ENCODE assay signal across 13 cellular contexts in the genomic region with DNA sequence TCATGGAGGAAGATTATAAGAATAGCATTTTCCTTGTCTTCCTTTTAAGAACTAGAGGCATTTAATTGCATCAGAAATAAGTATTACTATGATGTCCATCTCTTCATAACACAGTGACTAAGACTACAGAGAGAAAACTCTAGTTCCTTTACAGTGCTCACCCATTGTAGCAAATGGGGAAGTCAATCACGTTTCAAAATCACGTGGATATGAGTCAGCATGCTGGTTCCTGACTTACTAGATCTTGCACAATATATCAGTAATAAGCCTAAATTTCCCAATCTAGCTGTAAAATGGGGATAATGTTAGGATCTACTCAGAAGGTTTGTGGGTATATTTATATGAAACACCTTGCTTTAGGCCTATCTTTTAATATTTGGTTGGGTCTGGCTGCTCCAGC.
DNase-seq lines count a peak whose midpoint lies in the region; ATAC-seq and TF ChIP-seq lines count a peak whose summit lies in the region.
"Had no signal": no experiment of that assay in that cellular context is flagged by ENCODE, and none has a peak within 500 bp of the region (broad histone marks: within the 10 kb centered on the region; RNA-seq: fewer than 3 reads in every experiment).

No MANE protein-coding gene starts in this region.

- no peak overlapping the region for H3K27ac Mint-ChIP-seq in endothelial cell (ENCODE audit: unreplicated experiment)
- H3K27ac Mint-ChIP-seq: CD8-positive, alpha-beta memory T cell had no signal

- no peaks in the 10 kb centered on the region for H3K9me3 Mint-ChIP-seq in endothelial cell (ENCODE audit: unreplicated experiment)

- TF ChIP-seq CTCF in endothelial cell (IDR thresholded peaks at IDR 0.05; ENCODE audit: unreplicated experiment), result no peak

- no peaks in the 10 kb centered on the region for H3K36me3 Mint-ChIP-seq in endothelial cell (ENCODE audit: low read depth, unreplicated experiment)

- no peak overlapping the region for H3K4me3 Mint-ChIP-seq in endothelial cell (ENCODE audit: unreplicated experiment)
- H3K4me3 Mint-ChIP-seq: CD8-positive, alpha-beta memory T cell had no signal

- DNase-seq in COLO829 (ENCODE audit: low spot score), result peak; percentile 66
- peak; percentile 60 for DNase-seq in RKO (ENCODE audit: low spot score)
- peak; percentile 14 for DNase-seq in fibroblast of the conjunctiva (ENCODE audit: low read depth)
- DNase-seq in NCI-H1694 (lab: John Stamatoyannopoulos, UW), result no peak
- no peak for DNase-seq in endothelial cell (ENCODE audit: low spot score)
- DNase-seq in mesenteric fat pad (ENCODE audit: low spot score), result no peak
- no peak for DNase-seq in cerebellar cortex (ENCODE audit: low spot score)
- DNase-seq: activated CD4-positive, CD25-positive, alpha-beta regulatory T cell; amygdala; CD8-positive, alpha-beta memory T cell; head of caudate nucleus; NCI-H510A treated with DMSO at 0.1 percent for 48 hours had no signal

- no peaks in the 10 kb centered on the region for H3K27me3 Mint-ChIP-seq in endothelial cell (ENCODE audit: unreplicated experiment)
- H3K27me3 Mint-ChIP-seq: CD8-positive, alpha-beta memory T cell had no signal

- peak; percentile 77 for ATAC-seq in HG02759 (IDR thresholded peaks at IDR 0.05; ENCODE audit: unreplicated experiment)

- H3K4me1 Mint-ChIP-seq in endothelial cell (ENCODE audit: unreplicated experiment), result no peaks in the 10 kb centered on the region

Comparison
In these comparisons a context has a peak if more than half of its experiments do, and no peak if none do; other contexts are left out.
1. DNase-seq: peak in COLO829 (single experiment), RKO (single experiment) and fibroblast of the conjunctiva (single experiment); none in NCI-H1694 (single experiment), endothelial cell (single experiment), mesenteric fat pad (single experiment) and cerebellar cortex (single experiment).